ENCODE assay signal across 12 cellular contexts in genomic region chr14:91351508-91351853, GRCh38.
DNase-seq lines count a peak whose midpoint lies in the region; ATAC-seq, FAIRE-seq and TF ChIP-seq lines count a peak whose summit lies in the region.
"Had no signal": no experiment of that assay in that cellular context is flagged by ENCODE, and none has a peak within 500 bp of the region (broad histone marks: within the 10 kb centered on the region; RNA-seq: fewer than 3 reads in every experiment).

No MANE protein-coding gene starts in this region.

- DNase-seq in activated CD4-positive, alpha-beta T cell treated with anti-CD3 and anti-CD28 coated beads, Interleukin-2, amount 10 ng/mL, durations not matched to agents 7 days and 5 days: no peak
- no peak for DNase-seq in activated CD4-positive, alpha-beta T cell treated with anti-CD3 and anti-CD28 coated beads for 48 hours
- DNase-seq in RWPE2 (ENCODE audit: low spot score) (peak; percentile 61), esophagus muscularis mucosa (ENCODE audit: extremely low spot score) (no peak), small intestine (no peak), NCI-H187 treated with DMSO at 0.1 percent for 48 hours (lab: John Stamatoyannopoulos, UW) (no peak), NCI-H146 treated with DMSO at 0.1 percent for 48 hours (lab: John Stamatoyannopoulos, UW; ENCODE audit: unreplicated experiment) (no peak)
- DNase-seq: NCI-H774 had no signal

- H3K9me3 ChIP-seq in RWPE2 (ENCODE audit: severe bottlenecking) (no peaks in the 10 kb centered on the region), esophagus muscularis mucosa (no peaks in the 10 kb centered on the region), small intestine (ENCODE audit: control insufficient read depth, low read depth) (no peaks in the 10 kb centered on the region)
- H3K9me3 ChIP-seq: heart right ventricle had no signal

- POLR2A ChIA-PET in activated CD4-positive, alpha-beta T cell treated with anti-CD3 and anti-CD28 coated beads, Interleukin-2, amount 10 ng/mL, durations not matched to agents 7 days and 5 days (lab: Charles Lee): interaction anchor here (0.6 kb wide), 1 partner anchor 1395 kb away, joined by 3 read pairs; no protein-coding TSS in a partner anchor

- TF ChIP-seq EP300 in esophagus muscularis mucosa (IDR thresholded peaks at IDR 0.05): no peak

- H3K4me3 ChIP-seq in RWPE2 (ENCODE audit: severe bottlenecking) (peak overlapping the region; percentile 14), esophagus muscularis mucosa (peak overlapping the region; percentile 18 to 40 (median 34)), small intestine (ENCODE audit: low read depth in 1 of 2, low read length in 2 of 2) (peak overlapping the region in 1 of 2 donors; percentile 40)

- H3K27me3 Mint-ChIP-seq in activated CD4-positive, alpha-beta T cell treated with anti-CD3 and anti-CD28 coated beads, Interleukin-2, amount 10 ng/mL, durations not matched to agents 7 days and 5 days: no peaks in the 10 kb centered on the region

- FAIRE-seq in small intestine (lab: Jason Lieb, UNC): no peak
- FAIRE-seq: colon had no signal

- CTCF ChIA-PET in activated CD4-positive, alpha-beta T cell treated with anti-CD3 and anti-CD28 coated beads, Interleukin-2, amount 10 ng/mL, durations not matched to agents 7 days and 5 days (lab: Charles Lee): interaction anchor here (1.1 to 3.5 kb wide), 6 partner anchors 10 to 76 kb away, joined by 3 to 16 read pairs (median 4); no protein-coding TSS in a partner anchor

- H3K36me3 ChIP-seq in RWPE2 (ENCODE audit: low read depth): no peaks in the 10 kb centered on the region
- H3K36me3 ChIP-seq in esophagus muscularis mucosa: no peaks in the 10 kb centered on the region
- H3K36me3 ChIP-seq in small intestine (ENCODE audit: control insufficient read depth in 2 of 2, insufficient read depth in 2 of 2, low read length in 2 of 2): no peaks in the 10 kb centered on the region
- H3K36me3 ChIP-seq: heart right ventricle had no signal

- H3K36me3 Mint-ChIP-seq in activated CD4-positive, alpha-beta T cell treated with anti-CD3 and anti-CD28 coated beads, Interleukin-2, amount 10 ng/mL, durations not matched to agents 7 days and 5 days (ENCODE audit: low read depth): peaks cover 53% of the 10 kb centered on the region

- peak overlapping the region; percentile 94 for H3K27ac Mint-ChIP-seq in activated CD4-positive, alpha-beta T cell treated with anti-CD3 and anti-CD28 coated beads, Interleukin-2, amount 10 ng/mL, durations not matched to agents 7 days and 5 days

- H3K4me1 ChIP-seq in RWPE2 (ENCODE audit: insufficient read depth, poor library complexity, severe bottlenecking): peaks cover 13% of the 10 kb centered on the region
- peaks cover 18 to 32% (median 30%) of the 10 kb centered on the region in 4 donors for H3K4me1 ChIP-seq in esophagus muscularis mucosa
- H3K4me1 ChIP-seq in small intestine (ENCODE audit: control insufficient read depth in 2 of 2, insufficient read depth in 1 of 2, low read depth in 1 of 2, low read length in 1 of 2): peaks cover 0 to 6% of the 10 kb centered on the region in 2 donors

- peaks cover 93% of the 10 kb centered on the region for H3K4me1 Mint-ChIP-seq in activated CD4-positive, alpha-beta T cell treated with anti-CD3 and anti-CD28 coated beads, Interleukin-2, amount 10 ng/mL, durations not matched to agents 7 days and 5 days

- no peaks in the 10 kb centered on the region for H3K27me3 ChIP-seq in RWPE2 (ENCODE audit: insufficient read depth, poor library complexity, severe bottlenecking)
- H3K27me3 ChIP-seq in esophagus muscularis mucosa: no peaks in the 10 kb centered on the region
- no peaks in the 10 kb centered on the region for H3K27me3 ChIP-seq in small intestine (ENCODE audit: control insufficient read depth in 2 of 2, insufficient read depth in 2 of 2, low read length in 2 of 2)

- TF ChIP-seq CTCF in RWPE2 (IDR thresholded peaks at IDR 0.05; ENCODE audit: poor library complexity, severe bottlenecking) (no peak), esophagus muscularis mucosa (IDR thresholded peaks at IDR 0.05) (no peak)

- no peak for TF ChIP-seq POLR2A in esophagus muscularis mucosa (IDR thresholded peaks at IDR 0.05; ENCODE audit: low read depth)

- ATAC-seq in RWPE2 (ENCODE audit: low read depth) (peak; percentile 10), GM21526 (IDR thresholded peaks at IDR 0.05; ENCODE audit: low FRiP score, unreplicated experiment) (no peak)
- ATAC-seq: HCT116 had no signal

- intact Hi-C loops in esophagus muscularis mucosa (cut with DNase I): no loop called here

- WGBS in esophagus muscularis mucosa: 82% methylated on average over 10 of the region's 10 CpGs
- 57 to 69% (median 59%) methylated on average over 10 of the region's 10 CpGs for WGBS in small intestine, 3 donors

- H3K9me3 Mint-ChIP-seq in activated CD4-positive, alpha-beta T cell treated with anti-CD3 and anti-CD28 coated beads, Interleukin-2, amount 10 ng/mL, durations not matched to agents 7 days and 5 days: no peaks in the 10 kb centered on the region

- peak overlapping the region; percentile 3 for H3K27ac ChIP-seq in RWPE2 (ENCODE audit: poor library complexity, severe bottlenecking)
- H3K27ac ChIP-seq in esophagus muscularis mucosa (replicated peaks in 1 of 4): peak overlapping the region; percentile 23 to 58 (median 55)
- H3K27ac ChIP-seq in small intestine (ENCODE audit: low read depth in 1 of 2, low read length in 1 of 2): peak overlapping the region; percentile 23 to 43

- H3K4me3 Mint-ChIP-seq in activated CD4-positive, alpha-beta T cell treated with anti-CD3 and anti-CD28 coated beads, Interleukin-2, amount 10 ng/mL, durations not matched to agents 7 days and 5 days: peak overlapping the region; percentile 75

Comparison
In these comparisons a context has a peak if more than half of its experiments do, and no peak if none do; other contexts are left out.
1. H3K27ac ChIP-seq: peak in every context shown above with its lines; median percentile 55 in esophagus muscularis mucosa; 33 in small intestine; 3 in RWPE2.